ENCODE assay signal across 22 cellular contexts in genomic region chr3:60673123-60673522, GRCh38.
"Had no signal": no experiment of that assay in that cellular context is flagged by ENCODE, and none has a peak within 500 bp of the region (broad histone marks: within the 10 kb centered on the region; RNA-seq: fewer than 3 reads in every experiment).

No MANE protein-coding gene starts in this region.

- H3K36me3 ChIP-seq: adrenal gland had no signal

- H3K27me3 ChIP-seq: adrenal gland had no signal

- H3K4me1 ChIP-seq: adrenal gland had no signal

- ATAC-seq: activated CD4-positive, alpha-beta T cell treated with anti-CD3 and anti-CD28 coated beads for 36 hours; activated T-helper 17 cell treated with anti-CD3 and anti-CD28 coated beads, Interleukin-2, amount 50 U/mL, for 72 hours; PC-3; T-helper 17 cell had no signal

- DNase-seq: activated CD4-positive, alpha-beta memory T cell treated with anti-CD3 and anti-CD28 coated beads, Interleukin-2, amount 10 ng/mL, durations not matched to agents 7 days and 5 days; activated CD4-positive, alpha-beta T cell treated with anti-CD3 and anti-CD28 coated beads for 36 hours; activated CD4-positive, alpha-beta T cell treated with anti-CD3 and anti-CD28 coated beads, Interleukin-2, amount 50 U/mL, for 1 hour; activated gamma-delta T cell; activated naive CD4-positive, alpha-beta T cell treated with anti-CD3 and anti-CD28 coated beads for 36 hours; activated T-cell treated with anti-CD3 and anti-CD28 coated beads for 4 hours; activated T-cell treated with anti-CD3 and anti-CD28 coated beads, Interleukin-2, amount 50 U/mL, for 48 hours; adrenal gland; anterior cingulate cortex; central memory CD4-positive, alpha-beta T cell; Karpas-422; NCI-H1105 treated with DMSO at 0.1 percent for 48 hours; NCI-H1436 treated with DMSO at 0.1 percent for 48 hours; NCI-H187; NCI-H2081 treated with DMSO at 0.1 percent for 48 hours; NCI-H446; NCI-H524; PC-3; SHP77 treated with DMSO at 0.1 percent for 48 hours; T-helper 17 cell; T-helper 9 cell had no signal

- H3K27ac ChIP-seq: adrenal gland had no signal

- H3K9me3 ChIP-seq: adrenal gland had no signal

- H3K4me3 ChIP-seq: adrenal gland had no signal
